In genomic region chr3:179730508-179730907, GRCh38 we compare ENCODE assay signal across 22 cellular contexts.
DNase-seq lines count a peak whose midpoint lies in the region; ATAC-seq and TF ChIP-seq lines count a peak whose summit lies in the region.
"Had no signal": no experiment of that assay in that cellular context is flagged by ENCODE, and none has a peak within 500 bp of the region (broad histone marks: within the 10 kb centered on the region; RNA-seq: fewer than 3 reads in every experiment).

No MANE protein-coding gene starts in this region.

- H3K4me1 ChIP-seq in esophagus muscularis mucosa (peaks cover 0 to 7% (median 0%) of the 10 kb centered on the region in 4 donors), skeletal muscle tissue (ENCODE audit: control insufficient read depth in 3 of 3, insufficient read depth in 3 of 3, low read length in 3 of 3) (peaks cover 51 to 67% (median 63%) of the 10 kb centered on the region in 3 donors), heart right ventricle (peaks cover 0 to 50% (median 23%) of the 10 kb centered on the region in 9 donors)
- H3K4me1 ChIP-seq: BE2C, HAP-1 had no signal

- intact Hi-C loops in esophagus muscularis mucosa (cut with DNase I) (no loop called here), heart right ventricle (cut with DNase I) (loop anchor here in 2 of 10 donors (5.0 kb wide), 1 partner anchor 78 kb away; the partner anchor contains the start of gene USP13 (in 2 of the 2))

- H3K36me3 ChIP-seq in esophagus muscularis mucosa (peaks cover 0 to 43% (median 22%) of the 10 kb centered on the region in 4 donors), skeletal muscle tissue (ENCODE audit: control insufficient read depth in 3 of 3, insufficient read depth in 3 of 3, low read length in 3 of 3) (peaks cover 0 to 9% (median 1%) of the 10 kb centered on the region in 3 donors), heart right ventricle (peaks cover 0 to 37% (median 18%) of the 10 kb centered on the region in 9 donors)

- TF ChIP-seq CTCF in esophagus muscularis mucosa (IDR thresholded peaks at IDR 0.05) = no peak
- TF ChIP-seq CTCF in heart right ventricle (IDR thresholded peaks at IDR 0.05) = no peak

- H3K27ac ChIP-seq in esophagus muscularis mucosa (replicated peaks in 1 of 4) (no peak overlapping the region), skeletal muscle tissue (ENCODE audit: low read depth, low read length) (peak overlapping the region; percentile 90), heart right ventricle (no peak overlapping the region)
- H3K27ac ChIP-seq: A549; BLaER1 treated with 17β-estradiol and CSF1 and Interleukin-3, amounts not matched to agents 10 nM and 100 nM had no signal

- H3K9ac ChIP-seq in skeletal muscle tissue (ENCODE audit: low read depth in 1 of 3, low read length in 3 of 3) = no peak overlapping the region
- H3K9ac ChIP-seq: BLaER1 treated with 17β-estradiol and CSF1 and Interleukin-3, amounts not matched to agents 10 nM and 100 nM had no signal

- no peak for ATAC-seq in heart right ventricle
- no peak for ATAC-seq in GM18861 (IDR thresholded peaks at IDR 0.05; ENCODE audit: unreplicated experiment)
- ATAC-seq: A549 had no signal

- TF ChIP-seq POLR2A in esophagus muscularis mucosa (IDR thresholded peaks at IDR 0.05; ENCODE audit: low read depth) = no peak

- H3K9me3 ChIP-seq in esophagus muscularis mucosa = no peaks in the 10 kb centered on the region
- H3K9me3 ChIP-seq in skeletal muscle tissue (ENCODE audit: control insufficient read depth in 3 of 3, low read length in 3 of 3) = no peaks in the 10 kb centered on the region
- no peaks in the 10 kb centered on the region for H3K9me3 ChIP-seq in heart right ventricle
- H3K9me3 ChIP-seq: A549, BE2C, HAP-1 had no signal

- WGBS in esophagus muscularis mucosa = 98% methylated on average over 3 of the region's 3 CpGs
- WGBS in heart right ventricle, 2 donors = 96 to 98% methylated on average over 3 of the region's 3 CpGs

- no peak for TF ChIP-seq EP300 in esophagus muscularis mucosa (IDR thresholded peaks at IDR 0.05)

- no peaks in the 10 kb centered on the region for H3K27me3 ChIP-seq in esophagus muscularis mucosa
- H3K27me3 ChIP-seq in skeletal muscle tissue (ENCODE audit: control insufficient read depth in 3 of 3, insufficient read depth in 3 of 3, low read length in 3 of 3) = no peaks in the 10 kb centered on the region
- no peaks in the 10 kb centered on the region for H3K27me3 ChIP-seq in heart right ventricle
- H3K27me3 ChIP-seq: BE2C; BLaER1 treated with 17β-estradiol and CSF1 and Interleukin-3, amounts not matched to agents 10 nM and 100 nM had no signal

- DNase-seq in esophagus muscularis mucosa (ENCODE audit: extremely low spot score) (peak; percentile 12), myocyte (ENCODE audit: low read depth) (peak; percentile 11), heart right ventricle (no peak), putamen (ENCODE audit: low spot score) (no peak), NCI-H226 (no peak)
- DNase-seq: 8988T; ACHN; AML-193; BE2C; CD4-positive, alpha-beta T cell; CD8-positive, alpha-beta memory T cell; DMS 273 treated with DMSO at 0.1 percent for 48 hours; DMS79; EL; GF-D8; GOT3; HFFc6 had no signal

- H3K4me3 ChIP-seq in esophagus muscularis mucosa (no peak overlapping the region), skeletal muscle tissue (ENCODE audit: low read length in 3 of 3) (no peak overlapping the region), heart right ventricle (no peak overlapping the region)
- H3K4me3 ChIP-seq: A549; BLaER1 treated with 17β-estradiol and CSF1 and Interleukin-3, amounts not matched to agents 10 nM and 100 nM; HAP-1 had no signal

Comparison
In these comparisons a context has a peak if more than half of its experiments do, and no peak if none do; other contexts are left out.
1. DNase-seq: peak in esophagus muscularis mucosa (single experiment) and myocyte (single experiment); none in heart right ventricle (0 of 2), putamen (single experiment) and NCI-H226 (single experiment).